17 cellular contexts compared by ENCODE assay signal in genomic region chr9:98217255-98217654, GRCh38. TPM values are rescaled to one million over a fixed set of nuclear protein-coding genes. Genes with fewer than 3 reads are reported as not detected.
DNase-seq lines count a peak whose midpoint lies in the region; ATAC-seq, FAIRE-seq and TF ChIP-seq lines count a peak whose summit lies in the region.
"Had no signal": no experiment of that assay in that cellular context is flagged by ENCODE, and none has a peak within 500 bp of the region (broad histone marks: within the 10 kb centered on the region; RNA-seq: fewer than 3 reads in every experiment).

No MANE protein-coding gene starts in this region.

- no peak for FAIRE-seq in HepG2 (lab: Jason Lieb, UNC)

- no peak overlapping the region for H2BK120ac ChIP-seq in neuronal stem cell (ENCODE audit: low read depth, low read length)

- no peak overlapping the region for H2BK15ac ChIP-seq in neuronal stem cell (ENCODE audit: low read length)

- H3K79me1 ChIP-seq in neuronal stem cell (ENCODE audit: low read depth, low read length), result no peaks in the 10 kb centered on the region

- TF ChIP-seq EP300 in HepG2 (IDR thresholded peaks at IDR 0.05; ENCODE audit: low read depth in 2 of 2, low read length in 2 of 2), result no peak
- no peak for TF ChIP-seq EP300 in HepG2 (CRISPR knock-in tag; IDR thresholded peaks at IDR 0.05; ENCODE audit: borderline replicate concordance)

- H2AK5ac ChIP-seq in neuronal stem cell (ENCODE audit: low read depth, low read length), result peak overlapping the region; percentile 3

- H3K9ac ChIP-seq in liver (ENCODE audit: low read depth in 1 of 2, low read length in 2 of 2) (no peak overlapping the region), HepG2 (ENCODE audit: insufficient read depth, low read depth, low read length) (no peak overlapping the region), neuronal stem cell (ENCODE audit: low read depth, low read length, poor library complexity) (no peak overlapping the region)

- H3K4ac ChIP-seq in neuronal stem cell (ENCODE audit: low read length), result no peak overlapping the region

- no peak overlapping the region for H3K14ac ChIP-seq in neuronal stem cell (ENCODE audit: low read length)

- no peak for TF ChIP-seq CTCF in liver (IDR thresholded peaks at IDR 0.05; ENCODE audit: low read depth, low read length, missing input control)
- TF ChIP-seq CTCF in HepG2 (CRISPR knock-in tag; IDR thresholded peaks at IDR 0.05), result no peak

- TF ChIP-seq POLR2A in HepG2 (IDR thresholded peaks at IDR 0.05; ENCODE audit: insufficient read depth in 1 of 2, low read depth in 2 of 2, low read length in 2 of 2), result no peak

- in situ Hi-C loops in HepG2 (cut with HindIII; ENCODE audit: extremely low pct_ligation_motif_present, low pct_unique_long_range_greater_than_20kb), result no loop called here

- no peak overlapping the region for H4K91ac ChIP-seq in neuronal stem cell (ENCODE audit: low read depth, low read length, poor library complexity)

- H3K4me1 ChIP-seq in liver (ENCODE audit: control insufficient read depth in 4 of 4, insufficient read depth in 4 of 4, low read length in 3 of 4) (peaks cover 11 to 60% (median 47%) of the 10 kb centered on the region in 4 donors), HepG2 (ENCODE audit: insufficient read depth, low read length) (peaks cover 10% of the 10 kb centered on the region), neuronal stem cell (ENCODE audit: control insufficient read depth in 2 of 2, insufficient read depth in 1 of 2, low read depth in 1 of 2, low read length in 2 of 2) (peaks cover 0 to 11% of the 10 kb centered on the region in 2 donors)

- H3K27me3 ChIP-seq in liver (ENCODE audit: control insufficient read depth in 4 of 4, insufficient read depth in 4 of 4, low read length in 3 of 4) (no peaks in the 10 kb centered on the region), HepG2 (ENCODE audit: control insufficient read depth in 1 of 2, insufficient read depth in 2 of 2, low read length in 2 of 2) (no peaks in the 10 kb centered on the region), neuronal stem cell (ENCODE audit: control insufficient read depth in 3 of 3, insufficient read depth in 3 of 3, low read depth in 1 of 3, low read length in 3 of 3) (no peaks in the 10 kb centered on the region)

- no peak overlapping the region for H3K4me2 ChIP-seq in HepG2 (ENCODE audit: low read depth, low read length)
- no peak overlapping the region for H3K4me2 ChIP-seq in neuronal stem cell (ENCODE audit: insufficient read depth, low read length, poor library complexity, severe bottlenecking)

- H3K79me2 ChIP-seq in HepG2 (ENCODE audit: insufficient read depth, low read length), result no peaks in the 10 kb centered on the region

- H2BK5ac ChIP-seq in neuronal stem cell (ENCODE audit: low read length), result no peak overlapping the region

- H4K8ac ChIP-seq in neuronal stem cell (ENCODE audit: low read depth, low read length), result no peak overlapping the region

- TF ChIP-seq RAD21 in liver (IDR thresholded peaks at IDR 0.05), result peak in 1 of 2 donors; percentile 45
- TF ChIP-seq RAD21 in HepG2 (CRISPR knock-in tag; IDR thresholded peaks at IDR 0.05), result no peak

- no peak overlapping the region for H2AFZ ChIP-seq in HepG2 (ENCODE audit: low read length)
- H2AFZ ChIP-seq in neuronal stem cell (ENCODE audit: low read length), result no peak overlapping the region

- no peak for ATAC-seq in HepG2
- ATAC-seq: Panc1, Right ventricle myocardium inferior had no signal

- intact Hi-C loops in HepG2 (cut with micrococcal nuclease; ENCODE audit: unreplicated experiment), result no loop called here

- H3K36me3 ChIP-seq in liver (ENCODE audit: control insufficient read depth in 4 of 4, insufficient read depth in 3 of 4, low read depth in 1 of 4, low read length in 3 of 4) (peaks cover 0 to 3% (median 0%) of the 10 kb centered on the region in 4 donors), HepG2 (replicated peaks in 1 of 2; ENCODE audit: control insufficient read depth in 1 of 2, insufficient read depth in 2 of 2, low read length in 2 of 2) (no peaks in the 10 kb centered on the region; a peak in 1 of 5 replicates), neuronal stem cell (replicated peaks in 1 of 2; ENCODE audit: control insufficient read depth in 2 of 2, insufficient read depth in 2 of 2, low read length in 2 of 2) (no peaks in the 10 kb centered on the region)

- no peak overlapping the region for H3K23ac ChIP-seq in neuronal stem cell (ENCODE audit: low read depth, low read length, poor library complexity)

- H3K27ac ChIP-seq in liver (ENCODE audit: low read depth in 1 of 2, low read length in 2 of 2) (peak overlapping the region; percentile 76 to 85), HepG2 (ENCODE audit: extremely low read length, insufficient read depth, low read length) (no peak overlapping the region), epithelial cell of prostate (peak overlapping the region; percentile 98), neuronal stem cell (replicated peaks; ENCODE audit: low read length) (no peak overlapping the region)

- H3K18ac ChIP-seq in neuronal stem cell (ENCODE audit: low read length), result no peak overlapping the region

- BruUV-seq in HepG2 (replicated peaks; lab: Mats Ljungman, UMichigan), result no TSS peak

- POLR2A ChIA-PET in HepG2 (lab: Yijun Ruan, JAX), result no interaction called here

- 43% methylated on average over 2 of the region's 2 CpGs for WGBS in liver
- WGBS in HepG2 (ENCODE audit: low lambda C conversion rate), result 96% methylated on average over 2 of the region's 2 CpGs
- no CpG with 5 or more reads among the region's 2 CpGs for WGBS in neuronal stem cell (ENCODE audit: extremely low coverage in 2 of 2, insufficient read length in 2 of 2, insufficient replicate concordance in 1 of 2), 2 donors

- no peak overlapping the region for H2BK12ac ChIP-seq in neuronal stem cell (ENCODE audit: low read length)

- H4K20me1 ChIP-seq in HepG2 (ENCODE audit: insufficient read depth, low read length), result no peaks in the 10 kb centered on the region

- no peaks in the 10 kb centered on the region for H3K9me3 ChIP-seq in liver (ENCODE audit: control insufficient read depth in 4 of 4, low read length in 3 of 4)
- H3K9me3 ChIP-seq in HepG2 (ENCODE audit: low read length), result no peaks in the 10 kb centered on the region
- no peaks in the 10 kb centered on the region for H3K9me3 ChIP-seq in neuronal stem cell (replicated peaks in 1 of 2; ENCODE audit: control insufficient read depth in 2 of 2, insufficient read depth in 1 of 2, low read depth in 1 of 2, low read length in 2 of 2)

- H3K4me3 ChIP-seq in liver (ENCODE audit: low read depth in 1 of 3, low read length in 3 of 3), result no peak overlapping the region
- H3K4me3 ChIP-seq in HepG2 (replicated peaks in 1 of 3; ENCODE audit: insufficient read depth in 1 of 3, low read depth in 2 of 3, low read length in 3 of 3), result no peak overlapping the region
- no peak overlapping the region for H3K4me3 ChIP-seq in neuronal stem cell (ENCODE audit: low read length in 2 of 2)

- DNase-seq in HepG2 (ENCODE audit: low spot score), result no peak
- DNase-seq in epithelial cell of prostate (ENCODE audit: low read depth, low spot score), result no peak
- DNase-seq in neuronal stem cell (ENCODE audit: low spot score), result no peak
- no peak for DNase-seq in NCI-H226
- no peak for DNase-seq in NCI-H2107 treated with DMSO at 0.1 percent for 48 hours (lab: John Stamatoyannopoulos, UW; ENCODE audit: unreplicated experiment)
- no peak for DNase-seq in amygdala (lab: John Stamatoyannopoulos, UW)
- DNase-seq in midbrain (lab: John Stamatoyannopoulos, UW), result no peak
- DNase-seq: 8988T, DMS79 treated with DMSO at 0.1 percent for 48 hours, HCEC 1CT, KBM-7, MV-4-11, NCI-H1694 treated with DMSO at 0.1 percent for 48 hours, NCI-H524 treated with DMSO at 0.1 percent for 48 hours had no signal

- CTCF ChIA-PET in HepG2 (lab: Yijun Ruan, JAX; ENCODE audit: low intra/inter-chr PET ratio, low total read pairs), result no interaction called here

RNA-seq across cellular contexts. Expression of gene CORO2A, which starts 24.8 kb away (rescaled TPM):
- total RNA-seq in liver (1 to 10 TPM; 1.3 to 2.8 TPM), HepG2 (2016; rRNA removed; fragmentation: Illumina TruSeq; extraction: Trizol) (14.4 and 19.8 TPM in 2 replicates)
- polyA plus RNA-seq in liver (1 to 10 TPM; 1.2 to 1.5 TPM), HepG2 (2011; rRNA removed) (12.9 and 15.3 TPM in 2 replicates)
- total RNA-seq in HepG2 (2016; cell fraction: cytosol; rRNA removed; fragmentation: Illumina TruSeq; extraction: Trizol; ENCODE audit: low read depth), result 3.5 and 3.6 TPM in 2 replicates
- 14.0 and 19.0 TPM in 2 replicates for total RNA-seq in HepG2 (2016; cell fraction: insoluble cytoplasmic fraction; rRNA removed; fragmentation: Illumina TruSeq; extraction: Trizol)
- 12.4 and 12.5 TPM in 2 replicates for total RNA-seq in HepG2 (2016; cell fraction: membrane; rRNA removed; fragmentation: Illumina TruSeq; extraction: Trizol)
- 8.5 and 10.2 TPM in 2 replicates for total RNA-seq in HepG2 (2016; cell fraction: nucleus; rRNA removed; fragmentation: Illumina TruSeq; extraction: Trizol)
- 12.3 and 15.4 TPM in 2 replicates for polyA plus RNA-seq in HepG2 (2011; cell fraction: cytosol; rRNA removed)
- 7.9 and 8.1 TPM in 2 replicates for polyA plus RNA-seq in HepG2 (2011; cell fraction: nucleus; rRNA removed)
- 5.9 and 8.4 TPM in 2 replicates for polyA plus RNA-seq in HepG2 (2012)
- 5.6 TPM in 2 replicates for polyA plus RNA-seq in HepG2 (2016; cell fraction: cytosol; fragmentation: Illumina TruSeq; extraction: Trizol; ENCODE audit: low read depth)
- 21.2 and 23.2 TPM in 2 replicates for polyA plus RNA-seq in HepG2 (2016; cell fraction: insoluble cytoplasmic fraction; fragmentation: Illumina TruSeq; extraction: Trizol; ENCODE audit: low read depth)
- 9.4 and 10.3 TPM in 2 replicates for polyA plus RNA-seq in HepG2 (2016; cell fraction: membrane; fragmentation: Illumina TruSeq; extraction: Trizol; ENCODE audit: low read depth)
- 21.7 and 22.4 TPM in 2 replicates for polyA plus RNA-seq in HepG2 (2016; cell fraction: nucleus; fragmentation: Illumina TruSeq; extraction: Trizol; ENCODE audit: insufficient read depth, low read depth)
- 7.1 and 26.4 TPM in 2 replicates for polyA minus RNA-seq in HepG2 (2011; rRNA and poly(A)+ RNA removed; ENCODE audit: low replicate concordance)
- 9.8 and 10.3 TPM in 2 replicates for polyA minus RNA-seq in HepG2 (2011; cell fraction: cytosol; rRNA and poly(A)+ RNA removed)
- 4.6 and 5.3 TPM in 2 replicates for polyA minus RNA-seq in HepG2 (2011; cell fraction: nucleus; rRNA and poly(A)+ RNA removed)
- 4.3 TPM for polyA plus RNA-seq in neuronal stem cell (2013, experiment 1 of 2)
- polyA plus RNA-seq in neuronal stem cell (2013, experiment 2 of 2), result 4.5 TPM

RNA-seq across cellular contexts. Expression of gene TBC1D2, which starts 38.2 kb away (rescaled TPM):
- total RNA-seq in liver (1 to 10 TPM; 2.8 to 5.1 TPM), HepG2 (2016; rRNA removed; fragmentation: Illumina TruSeq; extraction: Trizol) (2.2 and 2.8 TPM in 2 replicates)
- polyA plus RNA-seq in liver (1 to 10 TPM; 2.8 to 4.7 TPM), HepG2 (2011; rRNA removed) (2.0 and 2.8 TPM in 2 replicates)
- 0.51 and 0.62 TPM in 2 replicates for total RNA-seq in HepG2 (2016; cell fraction: cytosol; rRNA removed; fragmentation: Illumina TruSeq; extraction: Trizol; ENCODE audit: low read depth)
- 2.1 and 2.6 TPM in 2 replicates for total RNA-seq in HepG2 (2016; cell fraction: insoluble cytoplasmic fraction; rRNA removed; fragmentation: Illumina TruSeq; extraction: Trizol)
- 1.1 and 1.2 TPM in 2 replicates for total RNA-seq in HepG2 (2016; cell fraction: membrane; rRNA removed; fragmentation: Illumina TruSeq; extraction: Trizol)
- total RNA-seq in HepG2 (2016; cell fraction: nucleus; rRNA removed; fragmentation: Illumina TruSeq; extraction: Trizol), result 2.2 and 2.8 TPM in 2 replicates
- polyA plus RNA-seq in HepG2 (2011; cell fraction: cytosol; rRNA removed), result 1.5 and 2.0 TPM in 2 replicates
- 5.2 and 5.6 TPM in 2 replicates for polyA plus RNA-seq in HepG2 (2011; cell fraction: nucleus; rRNA removed)
- polyA plus RNA-seq in HepG2 (2012), result 1.9 and 2.1 TPM in 2 replicates
- polyA plus RNA-seq in HepG2 (2016; cell fraction: cytosol; fragmentation: Illumina TruSeq; extraction: Trizol; ENCODE audit: low read depth), result 0.31 and 0.54 TPM in 2 replicates
- 2.9 and 3.0 TPM in 2 replicates for polyA plus RNA-seq in HepG2 (2016; cell fraction: insoluble cytoplasmic fraction; fragmentation: Illumina TruSeq; extraction: Trizol; ENCODE audit: low read depth)
- polyA plus RNA-seq in HepG2 (2016; cell fraction: membrane; fragmentation: Illumina TruSeq; extraction: Trizol; ENCODE audit: low read depth), result 0.96 and 1.1 TPM in 2 replicates
- polyA plus RNA-seq in HepG2 (2016; cell fraction: nucleus; fragmentation: Illumina TruSeq; extraction: Trizol; ENCODE audit: insufficient read depth, low read depth), result 3.1 and 3.8 TPM in 2 replicates
- 6.2 and 19.2 TPM in 2 replicates for polyA minus RNA-seq in HepG2 (2011; rRNA and poly(A)+ RNA removed; ENCODE audit: low replicate concordance)
- polyA minus RNA-seq in HepG2 (2011; cell fraction: cytosol; rRNA and poly(A)+ RNA removed), result 1.1 TPM in 2 replicates
- polyA minus RNA-seq in HepG2 (2011; cell fraction: nucleus; rRNA and poly(A)+ RNA removed), result 3.1 and 4.0 TPM in 2 replicates
- polyA plus RNA-seq in neuronal stem cell (2013, experiment 1 of 2), result 0.93 TPM
- polyA plus RNA-seq in neuronal stem cell (2013, experiment 2 of 2), result 0.93 TPM

Comparison
In these comparisons a context has a peak if more than half of its experiments do, and no peak if none do; other contexts are left out.
1. H3K27ac ChIP-seq: peak in liver (2 of 2) and epithelial cell of prostate (single experiment); none in HepG2 (single experiment) and neuronal stem cell (single experiment).